Comparison of ENCODE assay signal across 16 cellular contexts in the genomic region with DNA sequence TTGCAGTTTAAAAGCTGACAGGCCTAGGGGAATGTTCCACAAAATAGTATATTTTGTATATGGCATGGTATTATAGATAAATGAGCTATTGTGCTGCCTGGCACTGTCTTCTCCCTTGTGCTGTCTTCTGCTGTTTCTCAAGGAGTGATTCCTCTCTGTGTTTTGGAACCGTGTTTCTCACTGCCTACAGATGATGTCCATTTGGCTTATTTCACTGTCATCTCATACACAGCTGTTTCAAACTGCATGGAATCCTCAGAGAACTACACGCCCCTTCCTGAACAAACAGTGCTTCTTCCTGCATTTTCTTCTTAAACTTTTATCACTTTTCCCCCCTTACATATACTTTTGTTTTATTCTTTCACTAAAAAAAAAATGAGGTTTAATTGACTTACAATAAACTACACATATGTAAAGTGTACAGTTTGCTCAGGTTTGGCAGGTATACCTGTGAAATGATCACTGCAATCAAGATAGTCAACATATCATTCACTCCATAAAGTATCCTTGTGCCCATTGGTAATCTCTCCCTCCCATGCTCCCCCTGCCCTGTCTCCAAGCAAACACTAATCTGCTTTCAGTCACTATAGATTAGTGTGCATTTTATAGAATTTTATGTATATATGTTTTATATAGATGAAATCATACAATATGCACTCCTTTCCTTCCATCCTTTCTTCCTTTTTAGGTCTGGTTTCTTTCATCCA. TPM values are rescaled to one million over a fixed set of nuclear protein-coding genes. Genes with fewer than 3 reads are reported as not detected.
DNase-seq lines count a peak whose midpoint lies in the region; ATAC-seq and TF ChIP-seq lines count a peak whose summit lies in the region.
"Had no signal": no experiment of that assay in that cellular context is flagged by ENCODE, and none has a peak within 500 bp of the region (broad histone marks: within the 10 kb centered on the region; RNA-seq: fewer than 3 reads in every experiment).

No MANE protein-coding gene starts in this region.

- no peak overlapping the region for H3K27ac ChIP-seq in PC-3 (ENCODE audit: low read length)
- H3K27ac ChIP-seq: BLaER1 treated with 17β-estradiol and CSF1 and Interleukin-3, amounts not matched to agents 10 nM and 100 nM had no signal

- H4K20me1 ChIP-seq in PC-3 (ENCODE audit: low read length): no peaks in the 10 kb centered on the region

- peak; percentile 32 for DNase-seq in D341Med (ENCODE audit: low spot score)
- DNase-seq in PC-3: no peak
- DNase-seq in fibroblast of villous mesenchyme (ENCODE audit: low read depth): peak; percentile 68
- no peak for DNase-seq in GM20000 (ENCODE audit: low spot score)
- DNase-seq in NCI-H146 treated with DMSO at 0.1 percent for 48 hours (lab: John Stamatoyannopoulos, UW; ENCODE audit: unreplicated experiment): no peak
- no peak for DNase-seq in dedifferentiated amniotic fluid mesenchymal stem cell (ENCODE audit: extremely low spot score)
- DNase-seq: activated CD4-positive, alpha-beta T cell treated with anti-CD3 and anti-CD28 coated beads, Interleukin-2, amount 50 U/mL, for 4 hours; DMS79 treated with DMSO at 0.1 percent for 48 hours; erythroblast; naive thymus-derived CD4-positive, alpha-beta T cell; NCI-H1092 treated with DMSO at 0.1 percent for 48 hours had no signal

- peak; percentile 85 for ATAC-seq in PC-3
- ATAC-seq: K562; naive thymus-derived CD4-positive, alpha-beta T cell had no signal

- peaks cover 33% of the 10 kb centered on the region for H3K4me1 Mint-ChIP-seq in nephron

- no peaks in the 10 kb centered on the region for H3F3A ChIP-seq in PC-3 (ENCODE audit: low read length, unreplicated experiment)

- intact Hi-C loops in PC-3 (cut with micrococcal nuclease): loop anchor here (10.0 kb wide), 1 partner anchor 78 kb away; no protein-coding TSS in a partner anchor

- no peak overlapping the region for H3K4me3 ChIP-seq in PC-3 (ENCODE audit: low read length)
- no peak overlapping the region for H3K4me3 ChIP-seq in fibroblast of villous mesenchyme (ENCODE audit: low read depth, low read length)
- H3K4me3 ChIP-seq: BLaER1 treated with 17β-estradiol and CSF1 and Interleukin-3, amounts not matched to agents 10 nM and 100 nM; K562; prostate gland; SJCRH30 had no signal

- no peak overlapping the region for H3K4me2 ChIP-seq in PC-3 (ENCODE audit: low read length)
- H3K4me2 ChIP-seq: BLaER1 treated with 17β-estradiol and CSF1 and Interleukin-3, amounts not matched to agents 10 nM and 100 nM had no signal

- CTCF ChIA-PET in PC-3 (lab: Charles Lee): no interaction called here

- H3K4me1 ChIP-seq in PC-3 (ENCODE audit: insufficient read depth, low read length): no peaks in the 10 kb centered on the region; the same call in 1 of the 2 replicates

- TF ChIP-seq CTCF in PC-3 (conservative IDR thresholded peaks at IDR 0.05; ENCODE audit: low read depth, low read length): no peak
- no peak for TF ChIP-seq CTCF in fibroblast of villous mesenchyme (IDR thresholded peaks at IDR 0.05; ENCODE audit: insufficient read depth, low read depth, low read length)
- no peak for TF ChIP-seq CTCF in nephron (IDR thresholded peaks at IDR 0.05; ENCODE audit: unreplicated experiment in 3 of 3)
- no peak for TF ChIP-seq CTCF in GM20000 (IDR thresholded peaks at IDR 0.05; ENCODE audit: extremely low read depth, missing control alignments)

- H3K9me3 Mint-ChIP-seq in nephron: peaks cover 5% of the 10 kb centered on the region

- H3K36me3 ChIP-seq in PC-3 (ENCODE audit: low read depth, low read length): no peaks in the 10 kb centered on the region
- H3K36me3 ChIP-seq: prostate gland had no signal

- H3K9me2 ChIP-seq in PC-3 (replicated peaks; ENCODE audit: low read length): no peaks in the 10 kb centered on the region

- H3K79me2 ChIP-seq in PC-3 (ENCODE audit: low read length): no peaks in the 10 kb centered on the region

- H3K36me3 Mint-ChIP-seq in nephron (ENCODE audit: low read depth): peaks cover 13% of the 10 kb centered on the region

- H3K27me3 Mint-ChIP-seq in nephron (ENCODE audit: low read depth): no peaks in the 10 kb centered on the region
- H3K27me3 Mint-ChIP-seq: naive thymus-derived CD4-positive, alpha-beta T cell had no signal

- no peak overlapping the region for H3K9ac ChIP-seq in PC-3 (ENCODE audit: low read length)
- H3K9ac ChIP-seq: BLaER1 treated with 17β-estradiol and CSF1 and Interleukin-3, amounts not matched to agents 10 nM and 100 nM had no signal

- H3K27ac Mint-ChIP-seq in nephron: peak overlapping the region; percentile 95 to 98 (median 97)

- H3K4me3 Mint-ChIP-seq in nephron: peak overlapping the region in 1 of 3 experiments; percentile 17

- H3K9me3 ChIP-seq in PC-3 (ENCODE audit: low read length): no peaks in the 10 kb centered on the region
- H3K9me3 ChIP-seq: prostate gland had no signal

- no peaks in the 10 kb centered on the region for H3K27me3 ChIP-seq in PC-3 (ENCODE audit: low read length)
- H3K27me3 ChIP-seq: BLaER1 treated with 17β-estradiol and CSF1 and Interleukin-3, amounts not matched to agents 10 nM and 100 nM; SJCRH30 had no signal

- no TSS peak for BruUV-seq in PC-3 (replicated peaks; lab: Mats Ljungman, UMichigan)

- H2AFZ ChIP-seq in PC-3 (ENCODE audit: low read length): no peak overlapping the region

- POLR2A ChIA-PET in PC-3 (lab: Charles Lee; ENCODE audit: unreplicated experiment): interaction anchor here (0.6 to 0.7 kb wide), 2 partner anchors 42 to 530 kb away, joined by 3 to 14 read pairs; no protein-coding TSS in a partner anchor

RNA-seq across cellular contexts. Expression of a gene that starts 43.0 kb away (rescaled TPM):
- total RNA-seq in PC-3 (2014; rRNA removed) (9.2 and 9.7 TPM in 2 replicates), fibroblast of villous mesenchyme (4.8 and 5.6 TPM in 2 replicates)

Comparison
In these comparisons a context has a peak if more than half of its experiments do, and no peak if none do; other contexts are left out.
1. DNase-seq: peak in D341Med (single experiment) and fibroblast of villous mesenchyme (single experiment); none in PC-3 (single experiment), GM20000 (single experiment), NCI-H146 treated with DMSO at 0.1 percent for 48 hours (single experiment) and dedifferentiated amniotic fluid mesenchymal stem cell (single experiment).